9 cellular contexts compared by ENCODE assay signal in the genomic region with DNA sequence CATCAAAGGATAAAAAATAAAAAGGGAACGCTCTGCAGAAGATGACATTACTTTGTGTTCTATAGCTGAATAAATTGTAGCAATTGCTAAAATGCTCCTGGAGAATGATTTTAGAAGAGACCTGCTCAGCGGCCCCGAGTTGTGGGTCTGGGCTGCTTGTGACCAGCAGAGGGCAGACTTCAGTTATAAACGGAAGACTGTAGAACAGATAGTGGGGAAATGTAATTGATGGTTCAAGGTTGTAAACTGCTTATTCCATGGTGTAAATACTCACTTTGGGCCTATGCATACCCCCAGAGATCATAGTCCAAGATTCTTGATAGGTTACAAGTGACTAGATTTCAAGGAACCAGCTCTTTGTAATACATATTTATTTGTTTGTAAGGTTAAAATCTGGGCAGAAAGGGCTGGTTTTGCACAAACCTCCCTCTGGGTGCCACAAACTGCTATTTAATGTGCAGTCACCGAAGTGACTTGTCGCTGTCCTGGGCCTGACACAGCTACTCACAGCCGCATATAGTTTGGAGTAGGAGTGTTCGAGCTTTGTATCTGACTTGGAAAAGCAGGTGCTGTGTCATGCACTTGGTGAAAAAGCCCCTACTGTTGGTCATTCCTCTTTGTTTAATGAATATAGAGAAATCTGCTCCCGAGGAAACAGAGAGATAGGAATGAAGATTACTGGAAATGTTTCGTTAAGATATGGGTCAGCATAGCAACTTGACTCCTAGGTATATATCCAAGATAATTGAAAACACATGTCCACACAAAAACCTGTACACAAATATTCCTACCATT. TPM values are rescaled to one million over a fixed set of nuclear protein-coding genes. Genes with fewer than 3 reads are reported as not detected.
DNase-seq lines count a peak whose midpoint lies in the region; ATAC-seq and TF ChIP-seq lines count a peak whose summit lies in the region.
"Had no signal": no experiment of that assay in that cellular context is flagged by ENCODE, and none has a peak within 500 bp of the region (broad histone marks: within the 10 kb centered on the region; RNA-seq: fewer than 3 reads in every experiment).

No MANE protein-coding gene starts in this region.

- H3K9me3 Mint-ChIP-seq in osteocyte (ENCODE audit: unreplicated experiment) (no peaks in the 10 kb centered on the region), type B pancreatic cell (no peaks in the 10 kb centered on the region)
- H3K9me3 Mint-ChIP-seq: dendritic cell treated with granulocyte-macrophage colony-stimulating factor and Interleukin-4, amounts not matched to agents 40 ng/mL and 50 ng/mL, for 4 days had no signal

- DNase-seq in DMS 273 treated with DMSO at 0.1 percent for 48 hours (lab: John Stamatoyannopoulos, UW), result peak; percentile 42
- peak; percentile 83 to 84 for DNase-seq in Kasumi-1 (lab: John Stamatoyannopoulos, UW)
- peak; percentile 76 for DNase-seq in RPMI8226
- peak; percentile 36 to 46 for DNase-seq in activated T-helper 1 cell treated with anti-CD3 and anti-CD28 coated beads, Interleukin-2, amount 50 U/mL, for 16 hours (ENCODE audit: low read depth in 1 of 2, low spot score in 1 of 2)
- DNase-seq in foreskin fibroblast, result peak; percentile 58 to 89
- peak; percentile 88 for DNase-seq in osteocyte (ENCODE audit: extremely low spot score, unreplicated experiment)
- DNase-seq in type B pancreatic cell (ENCODE audit: extremely low spot score, unreplicated experiment), result no peak

- peak; percentile 89 for TF ChIP-seq CTCF in foreskin fibroblast (IDR thresholded peaks at IDR 0.05; ENCODE audit: low read depth, low read length)
- peak; percentile 95 for TF ChIP-seq CTCF in osteocyte (IDR thresholded peaks at IDR 0.05)
- TF ChIP-seq CTCF in type B pancreatic cell (conservative IDR thresholded peaks at IDR 0.05), result peak; percentile 94

- H3K4me1 Mint-ChIP-seq in osteocyte (ENCODE audit: unreplicated experiment) (peaks cover 22% of the 10 kb centered on the region), type B pancreatic cell (ENCODE audit: unreplicated experiment) (peaks cover 18% of the 10 kb centered on the region)

- H3K4me3 ChIP-seq in foreskin fibroblast (ENCODE audit: low read depth in 1 of 2, low read length in 2 of 2), result no peak overlapping the region

- no peak overlapping the region for H3K27ac Mint-ChIP-seq in osteocyte (ENCODE audit: unreplicated experiment)
- peak overlapping the region; percentile 48 for H3K27ac Mint-ChIP-seq in type B pancreatic cell
- H3K27ac Mint-ChIP-seq: dendritic cell treated with granulocyte-macrophage colony-stimulating factor and Interleukin-4, amounts not matched to agents 40 ng/mL and 50 ng/mL, for 4 days had no signal

- H3K36me3 Mint-ChIP-seq in osteocyte (ENCODE audit: unreplicated experiment) (no peaks in the 10 kb centered on the region), type B pancreatic cell (no peaks in the 10 kb centered on the region)

- H3K27me3 Mint-ChIP-seq in osteocyte (ENCODE audit: unreplicated experiment) (no peaks in the 10 kb centered on the region), type B pancreatic cell (no peaks in the 10 kb centered on the region)

- ATAC-seq in GM21526 (IDR thresholded peaks at IDR 0.05; ENCODE audit: low FRiP score, unreplicated experiment), result peak; percentile 60

- H3K4me3 Mint-ChIP-seq in osteocyte (ENCODE audit: unreplicated experiment), result no peak overlapping the region
- peak overlapping the region; percentile 65 for H3K4me3 Mint-ChIP-seq in type B pancreatic cell
- H3K4me3 Mint-ChIP-seq: dendritic cell treated with granulocyte-macrophage colony-stimulating factor and Interleukin-4, amounts not matched to agents 40 ng/mL and 50 ng/mL, for 4 days had no signal

RNA-seq across cellular contexts. Expression of a gene that starts 34.7 kb away (rescaled TPM):
- total RNA-seq in osteocyte (109 and 116 TPM in 2 replicates), type B pancreatic cell (ENCODE audit: low replicate concordance) (129 and 171 TPM in 2 replicates)
